ENCODE assay signal across 1 cellular context in genomic region chr5:91091471-91092234, GRCh38.
TF ChIP-seq lines count a peak whose summit lies in the region.

No MANE protein-coding gene starts in this region.

TF ChIP-seq in K562, 482 proteins besides CTCF, POLR2A, EP300 and RAD21 (continued from another document):
- TF ChIP-seq PKNOX1 (IDR thresholded peaks at IDR 0.05): peak; percentile 65
- TF ChIP-seq HNRNPUL1 (IDR thresholded peaks at IDR 0.05; ENCODE audit: low read length): no peak
- TF ChIP-seq PHF21A (IDR thresholded peaks at IDR 0.05; ENCODE audit: borderline replicate concordance, low read depth): no peak
- no peak for TF ChIP-seq ZNF511 (CRISPR knock-in tag; IDR thresholded peaks at IDR 0.05)
